20 cellular contexts compared by ENCODE assay signal in the genomic region with DNA sequence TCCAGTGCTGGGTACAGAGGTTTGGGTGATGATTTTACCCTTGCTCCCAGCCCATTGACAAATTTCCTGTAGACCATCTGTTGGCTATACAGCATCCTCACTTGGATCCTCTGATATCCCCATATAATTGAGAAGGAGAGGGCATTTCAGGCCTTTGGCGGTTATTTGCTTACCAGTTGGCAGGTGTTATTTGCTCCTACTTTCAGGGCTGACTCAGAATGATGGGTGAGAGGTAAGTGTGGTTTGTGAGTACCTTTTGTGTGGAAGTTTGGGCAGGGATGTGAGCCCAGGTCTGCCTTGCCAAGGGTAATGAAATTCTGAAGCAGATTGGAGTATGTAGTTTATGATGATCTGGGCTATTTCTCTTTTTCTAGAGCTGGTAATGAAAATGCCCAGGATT.
"Had no signal": no experiment of that assay in that cellular context is flagged by ENCODE, and none has a peak within 500 bp of the region (broad histone marks: within the 10 kb centered on the region; RNA-seq: fewer than 3 reads in every experiment).

No MANE protein-coding gene starts in this region.

- DNase-seq: activated CD4-positive, alpha-beta T cell treated with anti-CD3 and anti-CD28 coated beads for 1 hour; activated CD4-positive, alpha-beta T cell treated with anti-CD3 and anti-CD28 coated beads, Interleukin-2, amount 50 U/mL, for 4 hours; activated naive CD4-positive, alpha-beta T cell treated with anti-CD3 and anti-CD28 coated beads for 36 hours; activated T-cell treated with anti-CD3 and anti-CD28 coated beads for 4 hours; cerebellar nuclear complex; effector CD8-positive, alpha-beta T cell; esophagus squamous epithelium; hypothalamus; kidney; left ventricle myocardium superior; natural killer cell; stimulated activated CD4-positive, alpha-beta T cell treated with anti-CD3 and anti-CD28 coated beads, Interleukin-12 subunit alpha, Interleukin-12 subunit beta, amount 100 ng/mL, for 4 hours; stimulated activated CD4-positive, alpha-beta T cell treated with anti-CD3 and anti-CD28 coated beads, Interleukin-2, amount 100 ng/mL, for 24 hours had no signal

- H3K4me3 ChIP-seq: ascending aorta, breast epithelium, esophagus squamous epithelium had no signal

- ATAC-seq: activated T-helper 17 cell treated with anti-CD3 and anti-CD28 coated beads, Interleukin-2, amount 50 U/mL, for 72 hours; left ventricle myocardium superior; natural killer cell; stimulated activated effector memory CD8-positive, alpha-beta T cell treated with anti-CD3 and anti-CD28 coated beads, Interleukin-12 subunit alpha, Interleukin-12 subunit beta, amount 100 ng/mL, for 72 hours had no signal

- H3K27ac ChIP-seq: ascending aorta, breast epithelium, esophagus squamous epithelium, neutrophil, parathyroid adenoma, VCaP had no signal

- H3K9me3 ChIP-seq: ascending aorta, breast epithelium, esophagus squamous epithelium, neutrophil had no signal

- H3K27me3 ChIP-seq: ascending aorta, breast epithelium, esophagus squamous epithelium, neutrophil had no signal

- H3K4me1 ChIP-seq: ascending aorta, breast epithelium, esophagus squamous epithelium, parathyroid adenoma had no signal

- H3K36me3 ChIP-seq: ascending aorta, breast epithelium, esophagus squamous epithelium, neutrophil had no signal
